Comparison of ENCODE assay signal across 9 cellular contexts in genomic region chr7:21253740-21254687, GRCh38.
DNase-seq lines count a peak whose midpoint lies in the region; ATAC-seq and TF ChIP-seq lines count a peak whose summit lies in the region.
"Had no signal": no experiment of that assay in that cellular context is flagged by ENCODE, and none has a peak within 500 bp of the region (broad histone marks: within the 10 kb centered on the region; RNA-seq: fewer than 3 reads in every experiment).

No MANE protein-coding gene starts in this region.

- peaks cover 20 to 68% of the 10 kb centered on the region in 2 donors for H3K27me3 Mint-ChIP-seq in CD8-positive, alpha-beta memory T cell

- intact Hi-C loops in right lobe of liver (cut with DNase I) = loop anchor here in 1 of 2 donors (5.0 kb wide), 1 partner anchor 253 kb away; no protein-coding TSS in a partner anchor

- peak; percentile 73 for ATAC-seq in GM21529 (IDR thresholded peaks at IDR 0.05; ENCODE audit: unreplicated experiment)
- peak; percentile 80 to 86 (median 84) for ATAC-seq in right lobe of liver
- ATAC-seq in stimulated activated naive CD8-positive, alpha-beta T cell treated with anti-CD3 and anti-CD28 coated beads, Interleukin-15, Interleukin-2, amounts not matched to agents 100 U/mL and 50 U/mL, for 24 hours = peak; percentile 66

- no peaks in the 10 kb centered on the region for H3K9me3 ChIP-seq in CD8-positive, alpha-beta memory T cell (ENCODE audit: low read length)
- no peaks in the 10 kb centered on the region for H3K9me3 ChIP-seq in right lobe of liver
- H3K9me3 ChIP-seq: thoracic aorta had no signal

- no peak overlapping the region for H3K4me3 ChIP-seq in CD8-positive, alpha-beta memory T cell (ENCODE audit: low read length)
- H3K4me3 ChIP-seq in right lobe of liver = no peak overlapping the region
- H3K4me3 ChIP-seq: thoracic aorta had no signal

- CTCF ChIA-PET in CD8-positive, alpha-beta memory T cell (lab: Charles Lee) = interaction anchor here (1.0 to 1.4 kb wide), 4 partner anchors 10 to 268 kb away, joined by 3 to 4 read pairs (median 4); no protein-coding TSS in a partner anchor

- no peak overlapping the region for H3K27ac ChIP-seq in CD8-positive, alpha-beta memory T cell (ENCODE audit: low read depth, low read length)
- no peak overlapping the region for H3K27ac ChIP-seq in right lobe of liver
- H3K27ac ChIP-seq: thoracic aorta had no signal

- H3K36me3 ChIP-seq in CD8-positive, alpha-beta memory T cell (ENCODE audit: insufficient read depth, low read length) = no peaks in the 10 kb centered on the region
- H3K36me3 ChIP-seq in right lobe of liver = no peaks in the 10 kb centered on the region
- H3K36me3 ChIP-seq: thoracic aorta had no signal

- WGBS in right lobe of liver (ENCODE audit: insufficient coverage, low coverage, low lambda C conversion rate, missing lambda C conversion rate) = 8% methylated on average over 18 of the region's 18 CpGs

- H3K4me3 Mint-ChIP-seq in CD8-positive, alpha-beta memory T cell = peak overlapping the region in 3 of 7 donors; percentile 23 to 30 (median 25)

- H3K4me1 ChIP-seq in CD8-positive, alpha-beta memory T cell (ENCODE audit: insufficient read depth, low read length) = no peaks in the 10 kb centered on the region
- H3K4me1 ChIP-seq in right lobe of liver = no peaks in the 10 kb centered on the region

- no peak overlapping the region for H3K27ac Mint-ChIP-seq in CD8-positive, alpha-beta memory T cell

- POLR2A ChIA-PET in CD8-positive, alpha-beta memory T cell (lab: Charles Lee) = no interaction called here

- H3K4me1 Mint-ChIP-seq in CD8-positive, alpha-beta memory T cell = peaks cover 0 to 10% (median 4%) of the 10 kb centered on the region in 3 donors

- H3K27me3 ChIP-seq in CD8-positive, alpha-beta memory T cell (ENCODE audit: insufficient read depth, low read length, poor library complexity, severe bottlenecking) = peaks cover 21% of the 10 kb centered on the region
- peaks cover 0 to 21% of the 10 kb centered on the region in 2 donors for H3K27me3 ChIP-seq in right lobe of liver

- peaks cover 0 to 1% (median 0%) of the 10 kb centered on the region in 3 donors for H3K36me3 Mint-ChIP-seq in CD8-positive, alpha-beta memory T cell

- no peak for TF ChIP-seq POLR2A in right lobe of liver (IDR thresholded peaks at IDR 0.05)

- DNase-seq in CD8-positive, alpha-beta memory T cell = peak in 4 of 5 donors; percentile 3 to 52 (median 8)
- peak; percentile 24 for DNase-seq in NCI-H1694 (lab: John Stamatoyannopoulos, UW)
- peak in 3 of 5 donors; percentile 3 to 35 (median 3) for DNase-seq in T-helper 1 cell
- DNase-seq in central memory CD4-positive, alpha-beta T cell = peak; percentile 12
- DNase-seq in right lobe of liver = peak; percentile 25 to 52 (median 51)
- DNase-seq in stimulated activated naive CD8-positive, alpha-beta T cell treated with anti-CD3 and anti-CD28 coated beads, Interleukin-15, Interleukin-2, amounts not matched to agents 100 U/mL and 50 U/mL, for 24 hours = peak; percentile 49
- no peak for DNase-seq in ureter (ENCODE audit: low spot score)

- H3K9me3 Mint-ChIP-seq in CD8-positive, alpha-beta memory T cell = no peaks in the 10 kb centered on the region

- peak; percentile 41 to 77 (median 64) for TF ChIP-seq CTCF in right lobe of liver (IDR thresholded peaks at IDR 0.05)
